Comparison of ENCODE assay signal across 7 cellular contexts in genomic region chr1:167517535-167518330, GRCh38. TPM values are rescaled to one million over a fixed set of nuclear protein-coding genes. Genes with fewer than 3 reads are reported as not detected.
A peak's percentile ranks its signal among the peaks of the same experiment; 100 is the strongest.
DNase-seq lines count a peak whose midpoint lies in the region; ATAC-seq and TF ChIP-seq lines count a peak whose summit lies in the region.

No MANE protein-coding gene starts in this region.

- H3K4me1 ChIP-seq in neuronal stem cell (ENCODE audit: control insufficient read depth in 2 of 2, insufficient read depth in 1 of 2, low read depth in 1 of 2, low read length in 2 of 2), result peaks cover 0 to 6% of the 10 kb centered on the region in 2 donors
- H3K4me1 ChIP-seq in thymus (ENCODE audit: control insufficient read depth, insufficient read depth, low read length), result peaks cover 21% of the 10 kb centered on the region

- H3K79me1 ChIP-seq in neuronal stem cell (ENCODE audit: low read depth, low read length), result no peaks in the 10 kb centered on the region

- H3K27ac Mint-ChIP-seq in mesothelial cell of epicardium, result no peak overlapping the region

- no peak for TF ChIP-seq CTCF in mesothelial cell of epicardium (IDR thresholded peaks at IDR 0.05; ENCODE audit: unreplicated experiment)

- H3K9ac ChIP-seq in neuronal stem cell (ENCODE audit: low read depth, low read length, poor library complexity), result no peak overlapping the region

- H2BK12ac ChIP-seq in neuronal stem cell (ENCODE audit: low read length), result no peak overlapping the region

- H2BK120ac ChIP-seq in neuronal stem cell (ENCODE audit: low read depth, low read length), result no peak overlapping the region

- H3K27me3 ChIP-seq in neuronal stem cell (ENCODE audit: control insufficient read depth in 3 of 3, insufficient read depth in 3 of 3, low read depth in 1 of 3, low read length in 3 of 3) (no peaks in the 10 kb centered on the region), thymus (ENCODE audit: control insufficient read depth, insufficient read depth) (no peaks in the 10 kb centered on the region)

- peak overlapping the region; percentile 8 for H2AK5ac ChIP-seq in neuronal stem cell (ENCODE audit: low read depth, low read length)

- DNase-seq in T follicular helper cell (ENCODE audit: low read depth) (peak; percentile 71), neuronal stem cell (ENCODE audit: low spot score) (no peak), KBM-7 (no peak), mesothelial cell of epicardium (ENCODE audit: low spot score in 2 of 2, unreplicated experiment in 2 of 2) (no peak)
- peak; percentile 74 to 82 for DNase-seq in activated T-helper 1 cell treated with anti-CD3 and anti-CD28 coated beads, Interleukin-2, amount 50 U/mL, for 16 hours (ENCODE audit: low read depth in 1 of 2, low spot score in 1 of 2)

- peak overlapping the region; percentile 15 for H4K91ac ChIP-seq in neuronal stem cell (ENCODE audit: low read depth, low read length, poor library complexity)

- no peaks in the 10 kb centered on the region for H3K36me3 Mint-ChIP-seq in mesothelial cell of epicardium

- H3K27ac ChIP-seq in neuronal stem cell (replicated peaks; ENCODE audit: low read length) (no peak overlapping the region), thymus (ENCODE audit: low read depth) (peak overlapping the region; percentile 91)

- no CpG with 5 or more reads among the region's 30 CpGs for WGBS in neuronal stem cell (ENCODE audit: extremely low coverage in 2 of 2, insufficient read length in 2 of 2, insufficient replicate concordance in 1 of 2), 2 donors
- 34% methylated on average over 30 of the region's 30 CpGs for WGBS in thymus

- peak overlapping the region; percentile 64 for H3K18ac ChIP-seq in neuronal stem cell (ENCODE audit: low read length)

- no peaks in the 10 kb centered on the region for H3K36me3 ChIP-seq in neuronal stem cell (replicated peaks in 1 of 2; ENCODE audit: control insufficient read depth in 2 of 2, insufficient read depth in 2 of 2, low read length in 2 of 2)
- H3K36me3 ChIP-seq in thymus (ENCODE audit: control insufficient read depth, insufficient read depth), result peaks cover 12% of the 10 kb centered on the region

- H3K9me3 ChIP-seq in neuronal stem cell (replicated peaks in 1 of 2; ENCODE audit: control insufficient read depth in 2 of 2, insufficient read depth in 1 of 2, low read depth in 1 of 2, low read length in 2 of 2), result peaks cover 0 to 5% of the 10 kb centered on the region in 2 donors
- H3K9me3 ChIP-seq in thymus (ENCODE audit: control insufficient read depth), result no peaks in the 10 kb centered on the region

- peaks cover 12% of the 10 kb centered on the region for H3K9me3 Mint-ChIP-seq in mesothelial cell of epicardium

- H3K4me1 Mint-ChIP-seq in mesothelial cell of epicardium, result no peaks in the 10 kb centered on the region

- in situ Hi-C loops in KBM-7 (cut with MboI; ENCODE audit: low pct_unique_long_range_greater_than_20kb, low sequenced_read_pairs), result no loop called here

- peak overlapping the region; percentile 26 for H3K23ac ChIP-seq in neuronal stem cell (ENCODE audit: low read depth, low read length, poor library complexity)

- no peak overlapping the region for H3K4me3 Mint-ChIP-seq in mesothelial cell of epicardium

- no peak overlapping the region for H3K14ac ChIP-seq in neuronal stem cell (ENCODE audit: low read length)

- H2BK5ac ChIP-seq in neuronal stem cell (ENCODE audit: low read length), result peak overlapping the region; percentile 82

- H3K27me3 Mint-ChIP-seq in mesothelial cell of epicardium (ENCODE audit: low read depth), result no peaks in the 10 kb centered on the region

- no peak overlapping the region for H3K4me2 ChIP-seq in neuronal stem cell (ENCODE audit: insufficient read depth, low read length, poor library complexity, severe bottlenecking)

- H2AFZ ChIP-seq in neuronal stem cell (ENCODE audit: low read length), result peak overlapping the region; percentile 19

- H3K4me3 ChIP-seq in neuronal stem cell (ENCODE audit: low read length in 2 of 2) (no peak overlapping the region), thymus (ENCODE audit: low read length) (peak overlapping the region; percentile 78)

- peak overlapping the region; percentile 51 for H2BK15ac ChIP-seq in neuronal stem cell (ENCODE audit: low read length)

- peak overlapping the region; percentile 30 for H3K4ac ChIP-seq in neuronal stem cell (ENCODE audit: low read length)

- no peak for ATAC-seq in HG02610 (IDR thresholded peaks at IDR 0.05; ENCODE audit: unreplicated experiment)

- no peak overlapping the region for H4K8ac ChIP-seq in neuronal stem cell (ENCODE audit: low read depth, low read length)

RNA-seq across cellular contexts. Expression of gene CD247, which starts 0.6 kb away (rescaled TPM):
- polyA plus RNA-seq in neuronal stem cell (2013, experiment 1 of 2), result 1.5 TPM
- polyA plus RNA-seq in neuronal stem cell (2013, experiment 2 of 2), result 1.5 TPM
- polyA plus RNA-seq in thymus, result 114 TPM
- 0.13 to 0.36 TPM (median 0.22 TPM) in 3 replicates for total RNA-seq in mesothelial cell of epicardium

RNA-seq across cellular contexts. Expression of gene CREG1, which starts 35.8 kb away (rescaled TPM):
- 32.6 TPM for polyA plus RNA-seq in neuronal stem cell (2013, experiment 1 of 2)
- 33.4 TPM for polyA plus RNA-seq in neuronal stem cell (2013, experiment 2 of 2)
- 179 TPM for polyA plus RNA-seq in thymus
- total RNA-seq in mesothelial cell of epicardium, result 40.8 to 45.0 TPM (median 41.7 TPM) in 3 replicates

Comparison
In these comparisons a context has a peak if more than half of its experiments do, and no peak if none do; other contexts are left out.
1. DNase-seq: peak in T follicular helper cell (single experiment) and activated T-helper 1 cell treated with anti-CD3 and anti-CD28 coated beads, Interleukin-2, amount 50 U/mL, for 16 hours (2 of 2); none in neuronal stem cell (single experiment), KBM-7 (single experiment) and mesothelial cell of epicardium (0 of 2).